ENCODE assay signal across 8 cellular contexts in genomic region chrX:40094900-40095587, GRCh38. TPM values are rescaled to one million over a fixed set of nuclear protein-coding genes. Genes with fewer than 3 reads are reported as not detected.
DNase-seq lines count a peak whose midpoint lies in the region; ATAC-seq and TF ChIP-seq lines count a peak whose summit lies in the region.

No MANE protein-coding gene starts in this region.

- 0 out of 2 replicates have a peak, but pooled peaks cover 8% of the 10 kb centered on the region for H4K20me1 ChIP-seq in PC-9 (ENCODE audit: insufficient read depth)

- peaks cover 6% of the 10 kb centered on the region for H3K4me1 ChIP-seq in ES-I3 (ENCODE audit: insufficient read depth, low read length)
- H3K4me1 ChIP-seq in PC-9 (replicated peaks; ENCODE audit: insufficient read depth): no peaks in the 10 kb centered on the region
- H3K4me1 ChIP-seq in ovary (ENCODE audit: insufficient read depth): peaks cover 2% of the 10 kb centered on the region

- no TSS peak for BruUV-seq in PC-9 (replicated peaks; lab: Mats Ljungman, UMichigan)

- TF ChIP-seq CTCF in PC-9 (conservative IDR thresholded peaks at IDR 0.05) (no peak), ovary (IDR thresholded peaks at IDR 0.05) (no peak)

- H3K79me2 ChIP-seq in PC-9 (ENCODE audit: low read depth): peaks cover 64% of the 10 kb centered on the region

- TF ChIP-seq EP300 in ovary (IDR thresholded peaks at IDR 0.05): no peak

- 4 to 8% (median 7%) methylated on average over 34 of the region's 34 CpGs for WGBS in ovary, 3 donors

- H3K27ac ChIP-seq in PC-9 (no peak overlapping the region), epithelial cell of prostate (peak overlapping the region; percentile 53), ovary (peak overlapping the region; percentile 78 to 86)

- CTCF ChIA-PET in PC-9 (lab: Charles Lee): no interaction called here

- no peak overlapping the region for H2AFZ ChIP-seq in PC-9

- no peak for TF ChIP-seq POLR2A in ovary (IDR thresholded peaks at IDR 0.05)

- peak overlapping the region; percentile 64 for H3K9ac ChIP-seq in ES-I3 (ENCODE audit: low read depth, low read length)

- H3K4me3 ChIP-seq in PC-9: peak overlapping the region; percentile 55; the same call in 1 of the 2 replicates
- peak overlapping the region; percentile 52 for H3K4me3 ChIP-seq in ovary

- H3F3A ChIP-seq in PC-9 (ENCODE audit: insufficient read depth, low read depth): no peaks in the 10 kb centered on the region

- POLR2A ChIA-PET in PC-9 (lab: Charles Lee; ENCODE audit: unreplicated experiment): no interaction called here

- DNase-seq in PC-9 (no peak), epithelial cell of prostate (ENCODE audit: low read depth, low spot score) (no peak), ovary (peak in 1 of 5 donors; percentile 33), left lobe of liver (ENCODE audit: low spot score) (no peak)

- no peaks in the 10 kb centered on the region for H3K9me3 ChIP-seq in ES-I3 (ENCODE audit: control insufficient read depth, insufficient read depth, low read length)
- no peaks in the 10 kb centered on the region for H3K9me3 ChIP-seq in PC-9 (ENCODE audit: insufficient read depth, low read depth)
- no peaks in the 10 kb centered on the region for H3K9me3 ChIP-seq in ovary

- H3K4me2 ChIP-seq in PC-9: peak overlapping the region; percentile 75

- intact Hi-C loops in PC-9 (cut with micrococcal nuclease; ENCODE audit: unreplicated experiment) (no loop called here), ovary (cut with DNase I) (loop anchor here in 3 of 4 donors (5.0 kb wide), 3 partner anchors 72 to 363 kb away; no protein-coding TSS in a partner anchor)

- H3K36me3 ChIP-seq in ES-I3 (ENCODE audit: insufficient read depth, low read length) (no peaks in the 10 kb centered on the region), PC-9 (ENCODE audit: low read depth) (no peaks in the 10 kb centered on the region), ovary (no peaks in the 10 kb centered on the region)

- no peaks in the 10 kb centered on the region for H3K9me2 ChIP-seq in PC-9 (ENCODE audit: insufficient read depth)

- no peak for ATAC-seq in left lobe of liver
- no peak for ATAC-seq in GM21367 (IDR thresholded peaks at IDR 0.05; ENCODE audit: unreplicated experiment)
- ATAC-seq in HG02678 (IDR thresholded peaks at IDR 0.05; ENCODE audit: unreplicated experiment): no peak
- ATAC-seq in HG02571 (IDR thresholded peaks at IDR 0.05; ENCODE audit: unreplicated experiment): no peak

- H3K27me3 ChIP-seq in PC-9 (ENCODE audit: insufficient read depth, low read depth): no peaks in the 10 kb centered on the region
- H3K27me3 ChIP-seq in ovary: no peaks in the 10 kb centered on the region

RNA-seq across cellular contexts. Expression of gene BCOR, which starts 2.7 kb away (rescaled TPM):
- 0.68 and 1.5 TPM in 2 replicates for total RNA-seq in PC-9 (2021)
- 10 to 100 TPM; 25.0 to 57.2 (median 43.2) TPM for total RNA-seq in ovary
- 10 to 100 TPM; 17.7 to 22.0 TPM for polyA plus RNA-seq in ovary
- 10.5 TPM for total RNA-seq in left lobe of liver
